Comparison of ENCODE assay signal across 2 cellular contexts in the genomic region with DNA sequence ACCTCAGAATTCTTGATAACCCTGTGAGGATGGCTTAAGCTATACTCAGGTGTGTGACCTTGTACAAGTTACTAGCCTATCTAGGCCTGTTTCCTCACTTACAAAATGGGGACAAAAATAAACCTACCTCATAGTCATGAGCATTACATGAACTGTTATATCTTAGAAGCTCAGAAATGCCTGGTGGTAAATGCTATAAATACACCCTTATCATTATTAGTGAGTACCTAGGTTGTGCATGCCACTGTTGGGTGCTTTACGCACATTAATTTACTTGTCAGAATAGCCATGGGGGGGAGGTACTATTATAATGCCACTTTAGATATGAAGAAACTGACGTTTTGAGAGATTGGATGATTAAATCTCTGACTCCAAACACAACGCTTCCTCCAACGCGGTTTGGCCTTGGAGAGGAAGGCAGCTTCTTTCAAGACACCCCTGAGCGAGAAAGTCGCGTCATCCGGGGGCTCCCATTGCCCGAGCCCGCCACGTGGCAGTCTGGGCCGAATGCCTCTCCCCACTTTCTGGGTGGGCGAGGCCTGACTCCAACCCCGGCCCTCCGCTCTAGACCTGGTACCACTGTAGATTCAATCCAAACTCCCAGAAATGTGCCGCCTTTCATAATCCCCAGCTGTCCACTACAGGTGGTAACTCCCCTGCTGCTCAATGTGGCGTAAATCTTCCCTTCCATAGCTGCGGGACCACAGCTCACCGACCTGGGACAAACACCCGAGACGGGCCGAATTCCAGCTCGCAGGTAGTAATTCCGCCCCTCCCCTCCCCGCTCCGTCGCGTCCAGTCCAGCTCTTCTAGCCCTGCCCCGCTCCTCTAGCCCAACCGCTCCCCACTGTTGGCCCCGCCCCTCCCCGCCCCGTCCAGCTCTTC.
TF ChIP-seq lines count a peak whose summit lies in the region.

No MANE protein-coding gene starts in this region.

TF ChIP-seq in SK-N-SH, 30 proteins besides CTCF, POLR2A, EP300 and RAD21:
- TF ChIP-seq ZBTB33 (IDR thresholded peaks at IDR 0.05; ENCODE audit: borderline replicate concordance, low read depth) (no peak), SIN3A (IDR thresholded peaks at IDR 0.05; ENCODE audit: borderline replicate concordance, low read depth, low read length) (no peak; the same call in 1 of the 2 replicates), FOXM1 (IDR thresholded peaks at IDR 0.05; ENCODE audit: low read depth) (no peak), GATA2 (CRISPR knock-in tag; IDR thresholded peaks at IDR 0.05) (no peak), MEF2A (IDR thresholded peaks at IDR 0.05; ENCODE audit: borderline replicate concordance, low read depth) (no peak), POLR2AphosphoS5 (IDR thresholded peaks at IDR 0.05; ENCODE audit: low read depth, low read length) (no peak), RFX5 (IDR thresholded peaks at IDR 0.05; ENCODE audit: low read length) (no peak), MXI1 (IDR thresholded peaks at IDR 0.05; ENCODE audit: low read depth, low read length) (peak; percentile 95), RXRA (IDR thresholded peaks at IDR 0.05; ENCODE audit: borderline replicate concordance, low read depth) (no peak), TAF1 (IDR thresholded peaks at IDR 0.05; ENCODE audit: borderline replicate concordance, low read depth, low read length) (peak; percentile 27; the same call in 1 of the 2 replicates)
- TF ChIP-seq, protein P1, sequence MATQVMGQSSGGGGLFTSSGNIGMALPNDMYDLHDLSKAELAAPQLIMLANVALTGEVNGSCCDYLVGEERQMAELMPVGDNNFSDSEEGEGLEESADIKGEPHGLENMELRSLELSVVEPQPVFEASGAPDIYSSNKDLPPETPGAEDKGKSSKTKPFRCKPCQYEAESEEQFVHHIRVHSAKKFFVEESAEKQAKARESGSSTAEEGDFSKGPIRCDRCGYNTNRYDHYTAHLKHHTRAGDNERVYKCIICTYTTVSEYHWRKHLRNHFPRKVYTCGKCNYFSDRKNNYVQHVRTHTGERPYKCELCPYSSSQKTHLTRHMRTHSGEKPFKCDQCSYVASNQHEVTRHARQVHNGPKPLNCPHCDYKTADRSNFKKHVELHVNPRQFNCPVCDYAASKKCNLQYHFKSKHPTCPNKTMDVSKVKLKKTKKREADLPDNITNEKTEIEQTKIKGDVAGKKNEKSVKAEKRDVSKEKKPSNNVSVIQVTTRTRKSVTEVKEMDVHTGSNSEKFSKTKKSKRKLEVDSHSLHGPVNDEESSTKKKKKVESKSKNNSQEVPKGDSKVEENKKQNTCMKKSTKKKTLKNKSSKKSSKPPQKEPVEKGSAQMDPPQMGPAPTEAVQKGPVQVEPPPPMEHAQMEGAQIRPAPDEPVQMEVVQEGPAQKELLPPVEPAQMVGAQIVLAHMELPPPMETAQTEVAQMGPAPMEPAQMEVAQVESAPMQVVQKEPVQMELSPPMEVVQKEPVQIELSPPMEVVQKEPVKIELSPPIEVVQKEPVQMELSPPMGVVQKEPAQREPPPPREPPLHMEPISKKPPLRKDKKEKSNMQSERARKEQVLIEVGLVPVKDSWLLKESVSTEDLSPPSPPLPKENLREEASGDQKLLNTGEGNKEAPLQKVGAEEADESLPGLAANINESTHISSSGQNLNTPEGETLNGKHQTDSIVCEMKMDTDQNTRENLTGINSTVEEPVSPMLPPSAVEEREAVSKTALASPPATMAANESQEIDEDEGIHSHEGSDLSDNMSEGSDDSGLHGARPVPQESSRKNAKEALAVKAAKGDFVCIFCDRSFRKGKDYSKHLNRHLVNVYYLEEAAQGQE (IDR thresholded peaks at IDR 0.05; ENCODE audit: low read depth, low read length): peak; percentile 20; the same call in 1 of the 2 replicates
- TF ChIP-seq, protein P2, sequence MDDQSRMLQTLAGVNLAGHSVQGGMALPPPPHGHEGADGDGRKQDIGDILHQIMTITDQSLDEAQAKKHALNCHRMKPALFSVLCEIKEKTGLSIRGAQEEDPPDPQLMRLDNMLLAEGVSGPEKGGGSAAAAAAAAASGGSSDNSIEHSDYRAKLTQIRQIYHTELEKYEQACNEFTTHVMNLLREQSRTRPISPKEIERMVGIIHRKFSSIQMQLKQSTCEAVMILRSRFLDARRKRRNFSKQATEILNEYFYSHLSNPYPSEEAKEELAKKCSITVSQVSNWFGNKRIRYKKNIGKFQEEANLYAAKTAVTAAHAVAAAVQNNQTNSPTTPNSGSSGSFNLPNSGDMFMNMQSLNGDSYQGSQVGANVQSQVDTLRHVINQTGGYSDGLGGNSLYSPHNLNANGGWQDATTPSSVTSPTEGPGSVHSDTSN (IDR thresholded peaks at IDR 0.05): no peak
- TF ChIP-seq, protein P3, sequence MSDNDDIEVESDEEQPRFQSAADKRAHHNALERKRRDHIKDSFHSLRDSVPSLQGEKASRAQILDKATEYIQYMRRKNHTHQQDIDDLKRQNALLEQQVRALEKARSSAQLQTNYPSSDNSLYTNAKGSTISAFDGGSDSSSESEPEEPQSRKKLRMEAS (IDR thresholded peaks at IDR 0.05; ENCODE audit: low read depth): peak; percentile 68; the same call in 1 of the 2 replicates

TF ChIP-seq in GM12878, 131 proteins besides CTCF, POLR2A, EP300 and RAD21 (continues in another document):
- TF ChIP-seq LARP7 (IDR thresholded peaks at IDR 0.05) (peak; percentile 15; the same call in 1 of the 2 replicates), SMC3 (IDR thresholded peaks at IDR 0.05; ENCODE audit: borderline replicate concordance, low read length) (no peak), CBX3 (IDR thresholded peaks at IDR 0.05; ENCODE audit: borderline replicate concordance, low read depth) (no peak), NBN (IDR thresholded peaks at IDR 0.05) (peak; percentile 22), EZH2 (IDR thresholded peaks at IDR 0.05; ENCODE audit: borderline replicate concordance, control insufficient read depth, low read depth, low read length) (no peak), SKIL (IDR thresholded peaks at IDR 0.05; ENCODE audit: low read depth, poor library complexity, severe bottlenecking) (no peak), ETV6 (conservative IDR thresholded peaks at IDR 0.05 in 1 of 2, IDR thresholded peaks at IDR 0.05 in 1 of 2; ENCODE audit: borderline replicate concordance in 1 of 2, low read depth in 1 of 2) (no peak), KAT2A (conservative IDR thresholded peaks at IDR 0.05; ENCODE audit: control insufficient read depth, low read depth, low read length) (no peak), HDAC6 (IDR thresholded peaks at IDR 0.05; ENCODE audit: unreplicated experiment) (no peak), TARDBP (IDR thresholded peaks at IDR 0.05; ENCODE audit: borderline replicate concordance) (no peak), STAT3 (IDR thresholded peaks at IDR 0.05; ENCODE audit: low read depth, low read length) (no peak), PML (IDR thresholded peaks at IDR 0.05; ENCODE audit: low read length) (0 out of 2 replicates have a peak, but pooled peaks have one; percentile 18), JUNB (IDR thresholded peaks at IDR 0.05) (no peak), SREBF2 (IDR thresholded peaks at IDR 0.05; ENCODE audit: low read length) (no peak)
- TF ChIP-seq, protein P2 (IDR thresholded peaks at IDR 0.05; ENCODE audit: insufficient replicate concordance, low read depth, low read length): no peak
- TF ChIP-seq, protein P4, sequence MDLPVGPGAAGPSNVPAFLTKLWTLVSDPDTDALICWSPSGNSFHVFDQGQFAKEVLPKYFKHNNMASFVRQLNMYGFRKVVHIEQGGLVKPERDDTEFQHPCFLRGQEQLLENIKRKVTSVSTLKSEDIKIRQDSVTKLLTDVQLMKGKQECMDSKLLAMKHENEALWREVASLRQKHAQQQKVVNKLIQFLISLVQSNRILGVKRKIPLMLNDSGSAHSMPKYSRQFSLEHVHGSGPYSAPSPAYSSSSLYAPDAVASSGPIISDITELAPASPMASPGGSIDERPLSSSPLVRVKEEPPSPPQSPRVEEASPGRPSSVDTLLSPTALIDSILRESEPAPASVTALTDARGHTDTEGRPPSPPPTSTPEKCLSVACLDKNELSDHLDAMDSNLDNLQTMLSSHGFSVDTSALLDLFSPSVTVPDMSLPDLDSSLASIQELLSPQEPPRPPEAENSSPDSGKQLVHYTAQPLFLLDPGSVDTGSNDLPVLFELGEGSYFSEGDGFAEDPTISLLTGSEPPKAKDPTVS (IDR thresholded peaks at IDR 0.05; ENCODE audit: low read depth, low read length): no peak
- TF ChIP-seq, protein P5, sequence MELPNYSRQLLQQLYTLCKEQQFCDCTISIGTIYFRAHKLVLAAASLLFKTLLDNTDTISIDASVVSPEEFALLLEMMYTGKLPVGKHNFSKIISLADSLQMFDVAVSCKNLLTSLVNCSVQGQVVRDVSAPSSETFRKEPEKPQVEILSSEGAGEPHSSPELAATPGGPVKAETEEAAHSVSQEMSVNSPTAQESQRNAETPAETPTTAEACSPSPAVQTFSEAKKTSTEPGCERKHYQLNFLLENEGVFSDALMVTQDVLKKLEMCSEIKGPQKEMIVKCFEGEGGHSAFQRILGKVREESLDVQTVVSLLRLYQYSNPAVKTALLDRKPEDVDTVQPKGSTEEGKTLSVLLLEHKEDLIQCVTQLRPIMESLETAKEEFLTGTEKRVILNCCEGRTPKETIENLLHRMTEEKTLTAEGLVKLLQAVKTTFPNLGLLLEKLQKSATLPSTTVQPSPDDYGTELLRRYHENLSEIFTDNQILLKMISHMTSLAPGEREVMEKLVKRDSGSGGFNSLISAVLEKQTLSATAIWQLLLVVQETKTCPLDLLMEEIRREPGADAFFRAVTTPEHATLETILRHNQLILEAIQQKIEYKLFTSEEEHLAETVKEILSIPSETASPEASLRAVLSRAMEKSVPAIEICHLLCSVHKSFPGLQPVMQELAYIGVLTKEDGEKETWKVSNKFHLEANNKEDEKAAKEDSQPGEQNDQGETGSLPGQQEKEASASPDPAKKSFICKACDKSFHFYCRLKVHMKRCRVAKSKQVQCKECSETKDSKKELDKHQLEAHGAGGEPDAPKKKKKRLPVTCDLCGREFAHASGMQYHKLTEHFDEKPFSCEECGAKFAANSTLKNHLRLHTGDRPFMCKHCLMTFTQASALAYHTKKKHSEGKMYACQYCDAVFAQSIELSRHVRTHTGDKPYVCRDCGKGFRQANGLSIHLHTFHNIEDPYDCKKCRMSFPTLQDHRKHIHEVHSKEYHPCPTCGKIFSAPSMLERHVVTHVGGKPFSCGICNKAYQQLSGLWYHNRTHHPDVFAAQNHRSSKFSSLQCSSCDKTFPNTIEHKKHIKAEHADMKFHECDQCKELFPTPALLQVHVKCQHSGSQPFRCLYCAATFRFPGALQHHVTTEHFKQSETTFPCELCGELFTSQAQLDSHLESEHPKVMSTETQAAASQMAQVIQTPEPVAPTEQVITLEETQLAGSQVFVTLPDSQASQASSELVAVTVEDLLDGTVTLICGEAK (IDR thresholded peaks at IDR 0.05; ENCODE audit: borderline replicate concordance): no peak
- TF ChIP-seq, protein P6, sequence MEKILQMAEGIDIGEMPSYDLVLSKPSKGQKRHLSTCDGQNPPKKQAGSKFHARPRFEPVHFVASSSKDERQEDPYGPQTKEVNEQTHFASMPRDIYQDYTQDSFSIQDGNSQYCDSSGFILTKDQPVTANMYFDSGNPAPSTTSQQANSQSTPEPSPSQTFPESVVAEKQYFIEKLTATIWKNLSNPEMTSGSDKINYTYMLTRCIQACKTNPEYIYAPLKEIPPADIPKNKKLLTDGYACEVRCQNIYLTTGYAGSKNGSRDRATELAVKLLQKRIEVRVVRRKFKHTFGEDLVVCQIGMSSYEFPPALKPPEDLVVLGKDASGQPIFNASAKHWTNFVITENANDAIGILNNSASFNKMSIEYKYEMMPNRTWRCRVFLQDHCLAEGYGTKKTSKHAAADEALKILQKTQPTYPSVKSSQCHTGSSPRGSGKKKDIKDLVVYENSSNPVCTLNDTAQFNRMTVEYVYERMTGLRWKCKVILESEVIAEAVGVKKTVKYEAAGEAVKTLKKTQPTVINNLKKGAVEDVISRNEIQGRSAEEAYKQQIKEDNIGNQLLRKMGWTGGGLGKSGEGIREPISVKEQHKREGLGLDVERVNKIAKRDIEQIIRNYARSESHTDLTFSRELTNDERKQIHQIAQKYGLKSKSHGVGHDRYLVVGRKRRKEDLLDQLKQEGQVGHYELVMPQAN (conservative IDR thresholded peaks at IDR 0.05): 0 out of 2 replicates have a peak, but pooled peaks have one; percentile 8
- TF ChIP-seq, protein P7, sequence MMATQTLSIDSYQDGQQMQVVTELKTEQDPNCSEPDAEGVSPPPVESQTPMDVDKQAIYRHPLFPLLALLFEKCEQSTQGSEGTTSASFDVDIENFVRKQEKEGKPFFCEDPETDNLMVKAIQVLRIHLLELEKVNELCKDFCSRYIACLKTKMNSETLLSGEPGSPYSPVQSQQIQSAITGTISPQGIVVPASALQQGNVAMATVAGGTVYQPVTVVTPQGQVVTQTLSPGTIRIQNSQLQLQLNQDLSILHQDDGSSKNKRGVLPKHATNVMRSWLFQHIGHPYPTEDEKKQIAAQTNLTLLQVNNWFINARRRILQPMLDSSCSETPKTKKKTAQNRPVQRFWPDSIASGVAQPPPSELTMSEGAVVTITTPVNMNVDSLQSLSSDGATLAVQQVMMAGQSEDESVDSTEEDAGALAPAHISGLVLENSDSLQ (IDR thresholded peaks at IDR 0.05): no peak
